11 cellular contexts compared by ENCODE assay signal in genomic region chr4:150593996-150594395, GRCh38. TPM values are rescaled to one million over a fixed set of nuclear protein-coding genes. Genes with fewer than 3 reads are reported as not detected.
DNase-seq lines count a peak whose midpoint lies in the region; FAIRE-seq and TF ChIP-seq lines count a peak whose summit lies in the region.
"Had no signal": no experiment of that assay in that cellular context is flagged by ENCODE, and none has a peak within 500 bp of the region (broad histone marks: within the 10 kb centered on the region; RNA-seq: fewer than 3 reads in every experiment).

No MANE protein-coding gene starts in this region.

- H3K79me2 ChIP-seq in endothelial cell of umbilical vein (ENCODE audit: control insufficient read depth, insufficient read depth, low read length): no peaks in the 10 kb centered on the region

- H3K4me1 ChIP-seq in endothelial cell of umbilical vein (ENCODE audit: control insufficient read depth, extremely low read depth, insufficient read depth, low read length) (no peaks in the 10 kb centered on the region), ascending aorta (no peaks in the 10 kb centered on the region)
- H3K4me1 ChIP-seq: adrenal gland had no signal

- intact Hi-C loops in endothelial cell of umbilical vein (cut with micrococcal nuclease) (loop anchor here (1.0 to 5.0 kb wide), 2 partner anchors 273 to 296 kb away; no protein-coding TSS in a partner anchor), ascending aorta (cut with DNase I) (loop anchor here (10.0 kb wide), 1 partner anchor 271 kb away; no protein-coding TSS in a partner anchor)

- H3K36me3 Mint-ChIP-seq in activated CD4-positive, alpha-beta memory T cell treated with anti-CD3 and anti-CD28 coated beads, Interleukin-2, amount 10 ng/mL, durations not matched to agents 7 days and 5 days (ENCODE audit: low read depth): peaks cover 7% of the 10 kb centered on the region

- CTCF ChIA-PET in endothelial cell of umbilical vein (lab: Charles Lee): interaction anchor here (0.6 to 1.7 kb wide), 15 partner anchors 9 to 312 kb away, joined by 3 to 19 read pairs (median 4); no protein-coding TSS in a partner anchor
- CTCF ChIA-PET in activated CD4-positive, alpha-beta memory T cell treated with anti-CD3 and anti-CD28 coated beads, Interleukin-2, amount 10 ng/mL, durations not matched to agents 7 days and 5 days (lab: Charles Lee): no interaction called here

- POLR2A ChIA-PET in endothelial cell of umbilical vein (lab: Charles Lee): interaction anchor here (0.6 kb wide), 1 partner anchor 67 kb away, joined by 4 read pairs; no protein-coding TSS in a partner anchor
- POLR2A ChIA-PET in activated CD4-positive, alpha-beta memory T cell treated with anti-CD3 and anti-CD28 coated beads, Interleukin-2, amount 10 ng/mL, durations not matched to agents 7 days and 5 days (lab: Charles Lee): no interaction called here

- H3K9me3 Mint-ChIP-seq in activated CD4-positive, alpha-beta memory T cell treated with anti-CD3 and anti-CD28 coated beads, Interleukin-2, amount 10 ng/mL, durations not matched to agents 7 days and 5 days: no peaks in the 10 kb centered on the region

- no peak overlapping the region for H3K4me3 Mint-ChIP-seq in activated CD4-positive, alpha-beta memory T cell treated with anti-CD3 and anti-CD28 coated beads, Interleukin-2, amount 10 ng/mL, durations not matched to agents 7 days and 5 days

- H3K27me3 Mint-ChIP-seq in activated CD4-positive, alpha-beta memory T cell treated with anti-CD3 and anti-CD28 coated beads, Interleukin-2, amount 10 ng/mL, durations not matched to agents 7 days and 5 days: no peaks in the 10 kb centered on the region

- no peaks in the 10 kb centered on the region for H3K4me1 Mint-ChIP-seq in activated CD4-positive, alpha-beta memory T cell treated with anti-CD3 and anti-CD28 coated beads, Interleukin-2, amount 10 ng/mL, durations not matched to agents 7 days and 5 days

- H3K9ac ChIP-seq in endothelial cell of umbilical vein (replicated peaks; ENCODE audit: extremely low read depth, insufficient read depth, low read length): no peak overlapping the region

- H2AFZ ChIP-seq in endothelial cell of umbilical vein (ENCODE audit: low read depth, low read length): no peak overlapping the region

- dilution Hi-C loops in endothelial cell of umbilical vein (cut with MboI; ENCODE audit: extremely low pct_ligation_motif_present, low sequenced_read_pairs): no loop called here

- TF ChIP-seq CTCF in endothelial cell of umbilical vein (IDR thresholded peaks at IDR 0.05; ENCODE audit: extremely low read depth in 1 of 2, insufficient read depth in 1 of 2, low read depth in 1 of 2, low read length in 2 of 2) (peak in 1 of 2 donors; percentile 9), ascending aorta (IDR thresholded peaks at IDR 0.05) (peak in 1 of 3 experiments; percentile 21)

- H3K4me2 ChIP-seq in endothelial cell of umbilical vein (ENCODE audit: insufficient read depth, low read length): no peak overlapping the region
- H3K4me2 ChIP-seq: smooth muscle cell had no signal

- H4K20me1 ChIP-seq in endothelial cell of umbilical vein (replicated peaks; ENCODE audit: control insufficient read depth, extremely low read depth, insufficient read depth, low read length): no peaks in the 10 kb centered on the region

- no peak overlapping the region for H3K27ac Mint-ChIP-seq in activated CD4-positive, alpha-beta memory T cell treated with anti-CD3 and anti-CD28 coated beads, Interleukin-2, amount 10 ng/mL, durations not matched to agents 7 days and 5 days

- H3K9me3 ChIP-seq in endothelial cell of umbilical vein (replicated peaks; ENCODE audit: control insufficient read depth, insufficient read depth, low read length) (no peaks in the 10 kb centered on the region), ascending aorta (no peaks in the 10 kb centered on the region)
- H3K9me3 ChIP-seq: adrenal gland had no signal

- H3K27ac ChIP-seq in endothelial cell of umbilical vein (ENCODE audit: insufficient read depth, low read depth, low read length) (no peak overlapping the region), ascending aorta (no peak overlapping the region)
- H3K27ac ChIP-seq: adrenal gland had no signal

- no peaks in the 10 kb centered on the region for H3K9me1 ChIP-seq in endothelial cell of umbilical vein (replicated peaks; ENCODE audit: control insufficient read depth, extremely low read depth, insufficient read depth, low read length)

- no peak for TF ChIP-seq POLR2A in endothelial cell of umbilical vein (IDR thresholded peaks at IDR 0.05; ENCODE audit: low read depth, low read length)

- H3K4me3 ChIP-seq in endothelial cell of umbilical vein (replicated peaks in 1 of 3; ENCODE audit: insufficient read depth in 1 of 3, low read depth in 1 of 3, low read length in 3 of 3) (no peak overlapping the region), ascending aorta (no peak overlapping the region)
- H3K4me3 ChIP-seq: adrenal gland, smooth muscle cell had no signal

- BruUV-seq in endothelial cell of umbilical vein (replicated peaks; lab: Mats Ljungman, UMichigan): no TSS peak

- H3K36me3 ChIP-seq in endothelial cell of umbilical vein (ENCODE audit: control insufficient read depth in 2 of 2, extremely low read depth in 1 of 2, insufficient read depth in 2 of 2, low read length in 2 of 2) (no peaks in the 10 kb centered on the region), ascending aorta (peaks cover 3% of the 10 kb centered on the region in 2 donors)
- H3K36me3 ChIP-seq: adrenal gland had no signal

- no peaks in the 10 kb centered on the region for H3K27me3 ChIP-seq in endothelial cell of umbilical vein (ENCODE audit: control insufficient read depth in 2 of 2, insufficient read depth in 2 of 2, low read length in 2 of 2)
- H3K27me3 ChIP-seq in ascending aorta: no peaks in the 10 kb centered on the region
- H3K27me3 ChIP-seq: adrenal gland had no signal

- no peak for FAIRE-seq in endothelial cell of umbilical vein (lab: Jason Lieb, UNC)

- DNase-seq in NCI-H1092 treated with DMSO at 0.1 percent for 48 hours (lab: John Stamatoyannopoulos, UW) (peak; percentile 39), NCI-H1092 (lab: John Stamatoyannopoulos, UW) (no peak), NCI-H69 (lab: John Stamatoyannopoulos, UW) (peak; percentile 66), endothelial cell of umbilical vein (ENCODE audit: low read depth, low spot score) (peak; percentile 38), stromal cell of bone marrow (ENCODE audit: low read depth) (peak; percentile 23), ascending aorta (ENCODE audit: low spot score in 2 of 2) (no peak), T-helper 2 cell (no peak)
- DNase-seq in activated CD4-positive, alpha-beta memory T cell treated with anti-CD3 and anti-CD28 coated beads, Interleukin-2, amount 10 ng/mL, durations not matched to agents 7 days and 5 days: no peak
- DNase-seq: adrenal gland, KG1 had no signal

TF ChIP-seq in endothelial cell of umbilical vein, 7 proteins besides CTCF, POLR2A, EP300 and RAD21:
- TF ChIP-seq POLR2AphosphoS5 (IDR thresholded peaks at IDR 0.05; ENCODE audit: insufficient read depth, low read depth, low read length) (no peak), MYC (IDR thresholded peaks at IDR 0.05; ENCODE audit: low read depth, low read length) (no peak), GATA2 (IDR thresholded peaks at IDR 0.05; ENCODE audit: insufficient read depth, insufficient read length, low read depth, low read length) (no peak), JUN (IDR thresholded peaks at IDR 0.05; ENCODE audit: borderline replicate concordance, insufficient read depth, insufficient read length, low read depth) (no peak), MAX (IDR thresholded peaks at IDR 0.05; ENCODE audit: insufficient read depth, insufficient read length) (no peak), FOS (IDR thresholded peaks at IDR 0.05; ENCODE audit: borderline replicate concordance, insufficient read depth, low read length) (no peak), EZH2 (IDR thresholded peaks at IDR 0.05; ENCODE audit: borderline replicate concordance, low read depth, low read length, severe bottlenecking) (no peak)

RNA-seq across cellular contexts. Expression of gene MAB21L2, which starts 12.0 kb away (rescaled TPM):
- not detected in 2 replicates for total RNA-seq in endothelial cell of umbilical vein
- polyA plus RNA-seq in endothelial cell of umbilical vein: not detected in 2 replicates
- 0.01 TPM in 1 of 2 replicates, not detected in the other for polyA plus RNA-seq in endothelial cell of umbilical vein (2011; cell fraction: cytosol; rRNA removed)
- not detected in 2 replicates for polyA plus RNA-seq in endothelial cell of umbilical vein (2011; cell fraction: nucleus; rRNA removed)
- polyA plus RNA-seq in endothelial cell of umbilical vein (2012): 0.27 and 0.29 TPM in 2 replicates
- polyA minus RNA-seq in endothelial cell of umbilical vein: not detected in 2 replicates
- not detected for polyA minus RNA-seq in endothelial cell of umbilical vein (2011; cell fraction: cytosol; rRNA and poly(A)+ RNA removed)
- not detected in 2 replicates for polyA minus RNA-seq in endothelial cell of umbilical vein (2011; cell fraction: nucleus; rRNA and poly(A)+ RNA removed)
- not detected for total RNA-seq in ascending aorta
- not detected for total RNA-seq in activated CD4-positive, alpha-beta memory T cell treated with anti-CD3 and anti-CD28 coated beads, Interleukin-2, amount 10 ng/mL, durations not matched to agents 7 days and 5 days

Comparison
In these comparisons a context has a peak if more than half of its experiments do, and no peak if none do; other contexts are left out.
1. DNase-seq: peak in NCI-H1092 treated with DMSO at 0.1 percent for 48 hours (single experiment), NCI-H69 (single experiment), endothelial cell of umbilical vein (single experiment) and stromal cell of bone marrow (single experiment); none in NCI-H1092 (single experiment), ascending aorta (0 of 2), T-helper 2 cell (0 of 5) and activated CD4-positive, alpha-beta memory T cell treated with anti-CD3 and anti-CD28 coated beads, Interleukin-2, amount 10 ng/mL, durations not matched to agents 7 days and 5 days (single experiment).